Comparison of ENCODE assay signal across 8 cellular contexts in genomic region chr4:41644288-41644914, GRCh38.
DNase-seq lines count a peak whose midpoint lies in the region; ATAC-seq and TF ChIP-seq lines count a peak whose summit lies in the region.

No MANE protein-coding gene starts in this region.

- H3K9me3 ChIP-seq in iPS DF 6.9 (ENCODE audit: control insufficient read depth, insufficient read depth, low read length) = no peaks in the 10 kb centered on the region

- H3K9me3 Mint-ChIP-seq in activated naive CD4-positive, alpha-beta T cell treated with anti-CD3 and anti-CD28 coated beads, Interleukin-2, amount 10 ng/mL, durations not matched to agents 7 days and 5 days = no peaks in the 10 kb centered on the region
- H3K9me3 Mint-ChIP-seq in brain = no peaks in the 10 kb centered on the region

- H3K4me1 ChIP-seq in iPS DF 6.9 (ENCODE audit: control insufficient read depth, insufficient read depth, low read length) = peaks cover 1% of the 10 kb centered on the region; the same call in 1 of the 2 replicates

- no peaks in the 10 kb centered on the region for H3K27me3 ChIP-seq in iPS DF 6.9 (ENCODE audit: control insufficient read depth, insufficient read depth, low read length)

- H3K27ac ChIP-seq in iPS DF 6.9 (ENCODE audit: low read length) = no peak overlapping the region

- no peak overlapping the region for H3K4me3 Mint-ChIP-seq in activated naive CD4-positive, alpha-beta T cell treated with anti-CD3 and anti-CD28 coated beads, Interleukin-2, amount 10 ng/mL, durations not matched to agents 7 days and 5 days
- H3K4me3 Mint-ChIP-seq in brain = peak overlapping the region; percentile 51 to 83 (median 77)

- no peak overlapping the region for H3K4me3 ChIP-seq in iPS DF 6.9 (ENCODE audit: low read length)
- peak overlapping the region; percentile 3 for H3K4me3 ChIP-seq in skeletal muscle cell (ENCODE audit: low read depth, low read length)

- H3K27ac Mint-ChIP-seq in activated naive CD4-positive, alpha-beta T cell treated with anti-CD3 and anti-CD28 coated beads, Interleukin-2, amount 10 ng/mL, durations not matched to agents 7 days and 5 days = no peak overlapping the region
- H3K27ac Mint-ChIP-seq in brain = peak overlapping the region; percentile 59 to 93 (median 69)

- ATAC-seq in HG03457 (IDR thresholded peaks at IDR 0.05; ENCODE audit: unreplicated experiment) = no peak

- TF ChIP-seq CTCF in brain (conservative IDR thresholded peaks at IDR 0.05) = peak; percentile 92 to 99

- DNase-seq in activated naive CD4-positive, alpha-beta T cell treated with anti-CD3 and anti-CD28 coated beads, Interleukin-2, amount 10 ng/mL, durations not matched to agents 7 days and 5 days = peak; percentile 26
- no peak for DNase-seq in activated naive CD4-positive, alpha-beta T cell treated with anti-CD3 and anti-CD28 coated beads, Interleukin-2, amount 50 U/mL, for 16 hours
- DNase-seq in iPS DF 6.9 (ENCODE audit: low read depth, low spot score) (peak; percentile 77), skeletal muscle cell (ENCODE audit: low read depth) (peak; percentile 7), SHP77 treated with DMSO at 0.1 percent for 48 hours (lab: John Stamatoyannopoulos, UW) (no peak), DMS79 (lab: John Stamatoyannopoulos, UW) (no peak)

- H3K36me3 ChIP-seq in iPS DF 6.9 (ENCODE audit: control insufficient read depth, insufficient read depth, low read length) = no peaks in the 10 kb centered on the region

- CTCF ChIA-PET in activated naive CD4-positive, alpha-beta T cell treated with anti-CD3 and anti-CD28 coated beads, Interleukin-2, amount 10 ng/mL, durations not matched to agents 7 days and 5 days (lab: Charles Lee) = interaction anchor here (1.3 to 1.9 kb wide), 2 partner anchors 10 to 364 kb away, joined by 4 to 6 read pairs; no protein-coding TSS in a partner anchor

- H3K36me3 Mint-ChIP-seq in activated naive CD4-positive, alpha-beta T cell treated with anti-CD3 and anti-CD28 coated beads, Interleukin-2, amount 10 ng/mL, durations not matched to agents 7 days and 5 days = no peaks in the 10 kb centered on the region
- H3K36me3 Mint-ChIP-seq in brain = peaks cover 18% of the 10 kb centered on the region

- peaks cover 16% of the 10 kb centered on the region for H3K27me3 Mint-ChIP-seq in activated naive CD4-positive, alpha-beta T cell treated with anti-CD3 and anti-CD28 coated beads, Interleukin-2, amount 10 ng/mL, durations not matched to agents 7 days and 5 days
- H3K27me3 Mint-ChIP-seq in brain = no peaks in the 10 kb centered on the region

- no peaks in the 10 kb centered on the region for H3K4me1 Mint-ChIP-seq in activated naive CD4-positive, alpha-beta T cell treated with anti-CD3 and anti-CD28 coated beads, Interleukin-2, amount 10 ng/mL, durations not matched to agents 7 days and 5 days
- H3K4me1 Mint-ChIP-seq in brain = peaks cover 44% of the 10 kb centered on the region

- WGBS in iPS DF 6.9 (ENCODE audit: insufficient coverage, insufficient read length) = no CpG with 5 or more reads among the region's 41 CpGs

Comparison
In these comparisons a context has a peak if more than half of its experiments do, and no peak if none do; other contexts are left out.
1. DNase-seq: peak in activated naive CD4-positive, alpha-beta T cell treated with anti-CD3 and anti-CD28 coated beads, Interleukin-2, amount 10 ng/mL, durations not matched to agents 7 days and 5 days (single experiment), iPS DF 6.9 (single experiment) and skeletal muscle cell (single experiment); none in activated naive CD4-positive, alpha-beta T cell treated with anti-CD3 and anti-CD28 coated beads, Interleukin-2, amount 50 U/mL, for 16 hours (single experiment), SHP77 treated with DMSO at 0.1 percent for 48 hours (single experiment) and DMS79 (single experiment).